In genomic region chr6:1518855-1519254, GRCh38 we compare ENCODE assay signal across 2 cellular contexts.
TF ChIP-seq lines count a peak whose summit lies in the region.

No MANE protein-coding gene starts in this region.

TF ChIP-seq in HepG2, 621 proteins besides CTCF, POLR2A, EP300 and RAD21:
- TF ChIP-seq E2F5 (CRISPR knock-in tag; conservative IDR thresholded peaks at IDR 0.05), result no peak
- TF ChIP-seq RFX1 (IDR thresholded peaks at IDR 0.05), result peak; percentile 55; the same call in 1 of the 2 replicates

TF ChIP-seq in K562, 482 proteins besides CTCF, POLR2A, EP300 and RAD21:
- TF ChIP-seq RFX1 (IDR thresholded peaks at IDR 0.05), result peak; percentile 78
- no peak for TF ChIP-seq FOXK1 (CRISPR knock-in tag; IDR thresholded peaks at IDR 0.05; ENCODE audit: borderline replicate concordance)
- TF ChIP-seq NFRKB (IDR thresholded peaks at IDR 0.05; ENCODE audit: low read depth), result no peak
